Comparison of ENCODE assay signal across 17 cellular contexts in genomic region chr7:5231116-5231515, GRCh38. TPM values are rescaled to one million over a fixed set of nuclear protein-coding genes. Genes with fewer than 3 reads are reported as not detected.
DNase-seq lines count a peak whose midpoint lies in the region; ATAC-seq and TF ChIP-seq lines count a peak whose summit lies in the region.
"Had no signal": no experiment of that assay in that cellular context is flagged by ENCODE, and none has a peak within 500 bp of the region (broad histone marks: within the 10 kb centered on the region; RNA-seq: fewer than 3 reads in every experiment).

No MANE protein-coding gene starts in this region.

- POLR2A ChIA-PET in CD4-positive, alpha-beta T cell (lab: Charles Lee), result interaction anchor here (0.6 kb wide), 2 partner anchors 14 to 702 kb away, joined by 3 to 4 read pairs; no protein-coding TSS in a partner anchor

- no peak overlapping the region for H3K4me3 ChIP-seq in H7 (ENCODE audit: insufficient read depth, low read depth, low read length)
- H3K4me3 ChIP-seq: skin epidermis had no signal

- H3K4me1 Mint-ChIP-seq in CD4-positive, alpha-beta T cell (ENCODE audit: low read depth), result peaks cover 21% of the 10 kb centered on the region
- peaks cover 40% of the 10 kb centered on the region for H3K4me1 Mint-ChIP-seq in nephron progenitor cell

- H3K27ac ChIP-seq in CD4-positive, alpha-beta T cell (ENCODE audit: low read depth, low read length), result no peak overlapping the region
- peak overlapping the region; percentile 18 for H3K27ac ChIP-seq in caudate nucleus (ENCODE audit: low read depth, low read length)
- H3K27ac ChIP-seq: VCaP had no signal

- H3K27me3 Mint-ChIP-seq in CD4-positive, alpha-beta T cell, result no peaks in the 10 kb centered on the region
- peaks cover 3% of the 10 kb centered on the region for H3K27me3 Mint-ChIP-seq in nephron progenitor cell (ENCODE audit: low read depth, poor library complexity)

- H3K4me3 Mint-ChIP-seq in CD4-positive, alpha-beta T cell, result no peak overlapping the region
- H3K4me3 Mint-ChIP-seq in nephron progenitor cell, result no peak overlapping the region

- ATAC-seq in CD4-positive, alpha-beta T cell (ENCODE audit: poor library complexity), result no peak
- ATAC-seq: left lobe of liver, SK-N-SH treated with all-trans-retinoic acid at 6 μM for 48 hours had no signal

- peaks cover 55% of the 10 kb centered on the region for H3K36me3 Mint-ChIP-seq in CD4-positive, alpha-beta T cell (ENCODE audit: low read depth)
- H3K36me3 Mint-ChIP-seq in nephron progenitor cell (ENCODE audit: low read depth), result peaks cover 51% of the 10 kb centered on the region

- no peaks in the 10 kb centered on the region for H3K27me3 ChIP-seq in CD4-positive, alpha-beta T cell (ENCODE audit: control insufficient read depth, insufficient read depth, low read length)
- no peaks in the 10 kb centered on the region for H3K27me3 ChIP-seq in H7 (ENCODE audit: control insufficient read depth, insufficient read depth, low read length)

- H3K9me3 Mint-ChIP-seq in CD4-positive, alpha-beta T cell, result no peaks in the 10 kb centered on the region
- no peaks in the 10 kb centered on the region for H3K9me3 Mint-ChIP-seq in nephron progenitor cell
- H3K9me3 Mint-ChIP-seq: activated naive CD8-positive, alpha-beta T cell treated with anti-CD3 and anti-CD28 coated beads, Interleukin-2, amount 10 ng/mL, durations not matched to agents 7 days and 5 days had no signal

- no peaks in the 10 kb centered on the region for H3K9me3 ChIP-seq in CD4-positive, alpha-beta T cell (ENCODE audit: control insufficient read depth, low read length)

- DNase-seq in CD4-positive, alpha-beta T cell, result no peak
- DNase-seq in H7, result peak; percentile 8
- DNase-seq in caudate nucleus (lab: John Stamatoyannopoulos, UW), result no peak
- no peak for DNase-seq in nephron progenitor cell
- DNase-seq in amygdala (lab: John Stamatoyannopoulos, UW), result no peak
- DNase-seq in stimulated activated naive CD4-positive, alpha-beta T cell treated with Interleukin-2 at 50 U/mL for 16 hours (lab: John Stamatoyannopoulos, UW), result no peak
- no peak for DNase-seq in HCEC 1CT
- DNase-seq in GM19238 (ENCODE audit: insufficient read length, low spot score), result no peak
- DNase-seq: activated naive CD8-positive, alpha-beta T cell treated with anti-CD3 and anti-CD28 coated beads, Interleukin-2, amount 10 ng/mL, durations not matched to agents 7 days and 5 days; AML-193; hippocampal formation; NCI-H2107; nucleus accumbens had no signal

- CTCF ChIA-PET in CD4-positive, alpha-beta T cell (lab: Charles Lee), result no interaction called here

- TF ChIP-seq CTCF in CD4-positive, alpha-beta T cell (IDR thresholded peaks at IDR 0.05), result no peak
- no peak for TF ChIP-seq CTCF in nephron progenitor cell (IDR thresholded peaks at IDR 0.05)

- peak overlapping the region; percentile 71 for H3K27ac Mint-ChIP-seq in CD4-positive, alpha-beta T cell
- peak overlapping the region; percentile 69 for H3K27ac Mint-ChIP-seq in nephron progenitor cell
- H3K27ac Mint-ChIP-seq: activated naive CD8-positive, alpha-beta T cell treated with anti-CD3 and anti-CD28 coated beads, Interleukin-2, amount 10 ng/mL, durations not matched to agents 7 days and 5 days had no signal

- peaks cover 26% of the 10 kb centered on the region for H3K36me3 ChIP-seq in H7 (replicated peaks; ENCODE audit: control insufficient read depth, insufficient read depth, low read length)

- intact Hi-C loops in CD4-positive, alpha-beta T cell (cut with DNase I, micrococcal nuclease), result no loop called here

RNA-seq across cellular contexts. Expression of gene WIPI2, which starts 41.1 kb away (rescaled TPM):
- total RNA-seq in CD4-positive, alpha-beta T cell, result 100 to 1,000 TPM; 108 to 114 TPM
- 50.4 and 55.7 TPM in 2 replicates for total RNA-seq in H7 (2014; rRNA removed; shearing (Covaris generic))

RNA-seq across cellular contexts. Expression of gene SLC29A4, which starts 51.6 kb away (rescaled TPM):
- 1 to 10 TPM in 1 of 2 experiments, under 1 TPM in 1; 0.39 to 1.1 TPM for total RNA-seq in CD4-positive, alpha-beta T cell
- total RNA-seq in H7 (2014; rRNA removed; shearing (Covaris generic)), result 15.7 and 16.5 TPM in 2 replicates
